Comparison of ENCODE assay signal across 20 cellular contexts in the genomic region with DNA sequence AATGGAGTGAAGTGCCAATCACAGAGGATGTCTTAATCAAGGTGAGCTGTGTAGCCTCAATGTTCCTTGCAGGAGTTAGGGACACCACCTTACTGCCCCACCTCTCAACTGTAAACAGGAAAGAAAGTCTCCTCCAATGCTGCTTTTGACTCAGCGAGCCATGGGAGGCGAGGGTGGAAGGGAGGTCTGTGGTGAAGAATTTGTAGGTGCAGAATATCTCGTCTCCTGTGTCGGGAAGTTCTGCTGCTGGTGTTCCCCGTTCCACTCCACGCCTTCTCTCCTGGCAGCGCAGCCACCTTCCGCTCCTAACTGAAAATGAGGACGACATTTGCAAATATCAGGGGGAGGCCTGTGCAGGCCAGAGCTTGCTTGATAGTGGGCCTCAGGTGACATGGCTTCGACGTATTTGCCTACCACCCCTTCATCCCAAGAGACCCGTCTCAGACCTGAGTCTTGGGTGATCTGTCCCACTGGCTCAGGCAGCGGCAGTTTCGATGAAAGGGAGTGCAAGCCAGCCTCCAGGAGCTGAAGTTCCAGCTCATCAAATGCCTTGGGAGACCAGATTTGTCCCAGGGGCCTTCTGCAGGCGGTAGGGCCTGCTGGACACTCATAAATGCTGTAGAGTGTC.
"Had no signal": no experiment of that assay in that cellular context is flagged by ENCODE, and none has a peak within 500 bp of the region (broad histone marks: within the 10 kb centered on the region; RNA-seq: fewer than 3 reads in every experiment).

No MANE protein-coding gene starts in this region.

- H3K27ac ChIP-seq: epithelial cell of prostate, esophagus squamous epithelium, gastroesophageal sphincter, ovary, tibial artery, upper lobe of left lung, uterus had no signal

- H3K4me1 ChIP-seq: esophagus squamous epithelium, gastroesophageal sphincter, tibial artery, upper lobe of left lung, uterus had no signal

- H3K4me3 ChIP-seq: esophagus squamous epithelium, gastroesophageal sphincter, ovary, smooth muscle cell, tibial artery, upper lobe of left lung, uterus had no signal

- H3K9me3 ChIP-seq: esophagus squamous epithelium, gastroesophageal sphincter, ovary, tibial artery, upper lobe of left lung, uterus had no signal

- H3K36me3 ChIP-seq: esophagus squamous epithelium, gastroesophageal sphincter, ovary, tibial artery, upper lobe of left lung, uterus had no signal

- FAIRE-seq: colon had no signal

- H3K9me3 Mint-ChIP-seq: dendritic cell treated with granulocyte-macrophage colony-stimulating factor and Interleukin-4, amounts not matched to agents 40 ng/mL and 50 ng/mL, for 4 days; effector memory CD8-positive, alpha-beta T cell; nephron progenitor cell; stimulated activated memory B cell treated with anti-CD40 and anti-IgM and Interleukin-4, amounts not matched to agents 10 μg/mL and 1 μg/mL and 100 μg/mL, for 72 hours; stimulated activated naive CD8-positive, alpha-beta T cell treated with anti-CD3 and anti-CD28 coated beads, Interleukin-15, Interleukin-2, amounts not matched to agents 100 ng/mL and 50 ng/mL, for 24 hours had no signal

- H3K27ac Mint-ChIP-seq: dendritic cell treated with granulocyte-macrophage colony-stimulating factor and Interleukin-4, amounts not matched to agents 40 ng/mL and 50 ng/mL, for 4 days; naive B cell; nephron progenitor cell; stimulated activated memory B cell treated with anti-CD40 and anti-IgM and Interleukin-4, amounts not matched to agents 10 μg/mL and 1 μg/mL and 100 μg/mL, for 72 hours; stimulated activated naive CD8-positive, alpha-beta T cell treated with anti-CD3 and anti-CD28 coated beads, Interleukin-15, Interleukin-2, amounts not matched to agents 100 ng/mL and 50 ng/mL, for 24 hours had no signal

- H3K4me1 Mint-ChIP-seq: stimulated activated memory B cell treated with anti-CD40 and anti-IgM and Interleukin-4, amounts not matched to agents 10 μg/mL and 1 μg/mL and 100 μg/mL, for 72 hours had no signal

- H3K36me3 Mint-ChIP-seq: naive B cell; stimulated activated memory B cell treated with anti-CD40 and anti-IgM and Interleukin-4, amounts not matched to agents 10 μg/mL and 1 μg/mL and 100 μg/mL, for 72 hours had no signal

- H3K4me3 Mint-ChIP-seq: dendritic cell treated with granulocyte-macrophage colony-stimulating factor and Interleukin-4, amounts not matched to agents 40 ng/mL and 50 ng/mL, for 4 days; naive B cell; nephron progenitor cell; stimulated activated memory B cell treated with anti-CD40 and anti-IgM and Interleukin-4, amounts not matched to agents 10 μg/mL and 1 μg/mL and 100 μg/mL, for 72 hours; stimulated activated naive CD8-positive, alpha-beta T cell treated with anti-CD3 and anti-CD28 coated beads, Interleukin-15, Interleukin-2, amounts not matched to agents 100 ng/mL and 50 ng/mL, for 24 hours had no signal

- DNase-seq: effector memory CD8-positive, alpha-beta T cell; esophagus squamous epithelium; foreskin fibroblast; glutamatergic neuron; mesendoderm; naive B cell; nephron progenitor cell; ovary; right cardiac atrium; stimulated activated CD4-positive, alpha-beta T cell treated with anti-CD3 and anti-CD28 coated beads, Interleukin-4, amount 100 ng/mL, for 1 hour; tibial artery; uterus had no signal

- H3K27me3 ChIP-seq: ovary, upper lobe of left lung, uterus had no signal

- ATAC-seq: effector memory CD8-positive, alpha-beta T cell; gastroesophageal sphincter; right cardiac atrium had no signal
